In genomic region chr22:19431641-19432091, GRCh38 we compare ENCODE assay signal across 8 cellular contexts. TPM values are rescaled to one million over a fixed set of nuclear protein-coding genes. Genes with fewer than 3 reads are reported as not detected.
DNase-seq lines count a peak whose midpoint lies in the region; ATAC-seq and TF ChIP-seq lines count a peak whose summit lies in the region.

Gene HIRA, minus strand, starts transcription at chr22:19431733. Its CDS starts 257 bp downstream, at chr22:19431476.

- H3K9me2 ChIP-seq in GM23338 (ENCODE audit: insufficient read depth) = no peaks in the 10 kb centered on the region

- H3K4me3 Mint-ChIP-seq in GM23338 = peak within 1 kb of the TSS; percentile 85

- H3K36me3 ChIP-seq in GM23338 (ENCODE audit: insufficient read depth) = no peaks in the 10 kb centered on the region
- no peaks in the 10 kb centered on the region for H3K36me3 ChIP-seq in parathyroid adenoma (ENCODE audit: control insufficient read depth, insufficient read depth, low read length)
- H3K36me3 ChIP-seq in tibial nerve = peaks cover 0 to 28% (median 0%) of the 10 kb centered on the region in 3 donors

- peak within 1 kb of the TSS; percentile 100 for H3K4me2 ChIP-seq in GM23338
- H3K4me2 ChIP-seq in parathyroid adenoma (ENCODE audit: low read length) = peak within 1 kb of the TSS; percentile 100

- WGBS in tibial nerve, 2 donors = 0 to 1% methylated on average over 32 to 40 of the region's 64 CpGs

- peaks cover 13% of the 10 kb centered on the region; the same call in 1 of the 2 replicates for H3F3A ChIP-seq in GM23338 (replicated peaks; ENCODE audit: low read depth)

- H3K9me3 Mint-ChIP-seq in GM23338 = no peaks in the 10 kb centered on the region
- H3K9me3 Mint-ChIP-seq in activated naive CD4-positive, alpha-beta T cell treated with anti-CD3 and anti-CD28 coated beads, Interleukin-2, amount 50 U/mL, for 72 hours = no peaks in the 10 kb centered on the region

- peaks cover 21% of the 10 kb centered on the region for H3K36me3 Mint-ChIP-seq in GM23338 (ENCODE audit: low read depth)
- H3K36me3 Mint-ChIP-seq in activated naive CD4-positive, alpha-beta T cell treated with anti-CD3 and anti-CD28 coated beads, Interleukin-2, amount 50 U/mL, for 72 hours = peaks cover 5 to 32% of the 10 kb centered on the region in 2 donors

- H3K4me3 ChIP-seq in GM23338 = peak within 1 kb of the TSS; percentile 95
- peak within 1 kb of the TSS; percentile 98 for H3K4me3 ChIP-seq in parathyroid adenoma (ENCODE audit: low read depth, low read length)
- H3K4me3 ChIP-seq in tibial nerve = peak within 1 kb of the TSS; percentile 89 to 98 (median 96)

- TF ChIP-seq CTCF in GM23338 (conservative IDR thresholded peaks at IDR 0.05; ENCODE audit: low read depth in 2 of 2) (no peak), parathyroid adenoma (IDR thresholded peaks at IDR 0.05) (no peak), tibial nerve (IDR thresholded peaks at IDR 0.05) (no peak)

- H3K4me1 ChIP-seq in GM23338 (ENCODE audit: insufficient read depth) (peaks cover 19% of the 10 kb centered on the region), parathyroid adenoma (no peaks in the 10 kb centered on the region), tibial nerve (peaks cover 0 to 43% (median 25%) of the 10 kb centered on the region in 4 donors)

- TF ChIP-seq POLR2A in tibial nerve (IDR thresholded peaks at IDR 0.05) = no peak

- H3K27ac ChIP-seq in GM23338 (ENCODE audit: low read depth) (peak within 1 kb of the TSS; percentile 93), parathyroid adenoma (peak within 1 kb of the TSS; percentile 95), tibial nerve (peak within 1 kb of the TSS; percentile 96 to 99 (median 97))

- ATAC-seq in GM23338 (peak; percentile 66), Right ventricle myocardium inferior (peak; percentile 76)
- ATAC-seq in activated naive CD4-positive, alpha-beta T cell treated with anti-CD3 and anti-CD28 coated beads, Interleukin-2, amount 50 U/mL, for 72 hours = peak; percentile 56 to 71

- H3K27ac Mint-ChIP-seq in GM23338 = peak within 1 kb of the TSS; percentile 88
- H3K27ac Mint-ChIP-seq in activated naive CD4-positive, alpha-beta T cell treated with anti-CD3 and anti-CD28 coated beads, Interleukin-2, amount 50 U/mL, for 72 hours = peak within 1 kb of the TSS; percentile 92 to 93

- DNase-seq in GF-D8 (lab: John Stamatoyannopoulos, UW) (peak; percentile 61), GM23338 (ENCODE audit: low spot score) (peak; percentile 84), LHCN-M2 (ENCODE audit: low read depth) (peak; percentile 68), SKM-1 treated with dmso at 0.1 percent for 144 hours (lab: John Stamatoyannopoulos, UW; ENCODE audit: unreplicated experiment) (peak; percentile 38), Right ventricle myocardium inferior (ENCODE audit: missing footprints) (peak; percentile 93), tibial nerve (ENCODE audit: low spot score in 2 of 2) (peak; percentile 53 to 62)
- DNase-seq in activated naive CD4-positive, alpha-beta T cell treated with anti-CD3 and anti-CD28 coated beads, Interleukin-2, amount 50 U/mL, for 72 hours (ENCODE audit: low spot score in 2 of 2) = peak; percentile 84 to 95

- H3K9ac ChIP-seq in parathyroid adenoma = peak within 1 kb of the TSS; percentile 31

- H4K20me1 ChIP-seq in GM23338 (replicated peaks; ENCODE audit: insufficient read depth) = peaks cover 45% of the 10 kb centered on the region

- intact Hi-C loops in Right ventricle myocardium inferior (cut with DNase I) = loop anchor here (1.0 to 10.0 kb wide), 4 partner anchors 16 to 287 kb away; partner anchors contain the start of genes C22orf39, CDC45, CLTCL1 and ESS2

- H2AFZ ChIP-seq in GM23338 (peak within 1 kb of the TSS; percentile 91), parathyroid adenoma (peak within 1 kb of the TSS; percentile 94)

- peaks cover 45% of the 10 kb centered on the region for H3K79me2 ChIP-seq in GM23338 (replicated peaks; ENCODE audit: insufficient read depth)
- peaks cover 19% of the 10 kb centered on the region for H3K79me2 ChIP-seq in parathyroid adenoma

- no peak for TF ChIP-seq EP300 in tibial nerve (IDR thresholded peaks at IDR 0.05)

- H3K4me1 Mint-ChIP-seq in GM23338 = peaks cover 21% of the 10 kb centered on the region

- H3K27me3 ChIP-seq in GM23338 (ENCODE audit: insufficient read depth) = no peaks in the 10 kb centered on the region
- H3K27me3 ChIP-seq in parathyroid adenoma (ENCODE audit: control insufficient read depth, insufficient read depth, low read length) = no peaks in the 10 kb centered on the region
- H3K27me3 ChIP-seq in tibial nerve = no peaks in the 10 kb centered on the region

- peaks cover 13% of the 10 kb centered on the region for H3K27me3 Mint-ChIP-seq in GM23338 (ENCODE audit: insufficient read depth, low read depth, poor library complexity)

- H3K9me3 ChIP-seq in parathyroid adenoma (ENCODE audit: control insufficient read depth, low read length) (no peaks in the 10 kb centered on the region), tibial nerve (no peaks in the 10 kb centered on the region)

TF ChIP-seq in GM23338, 12 proteins besides CTCF, POLR2A, EP300 and RAD21 (continues in another document):
- TF ChIP-seq CREB1 (CRISPR knock-in tag; IDR thresholded peaks at IDR 0.05; ENCODE audit: low read depth) (peak; percentile 62), ZNF462 (CRISPR knock-in tag; IDR thresholded peaks at IDR 0.05) (no peak)

RNA-seq across cellular contexts. Expression of gene HIRA, which starts in this region (rescaled TPM):
- 55.5 and 58.3 TPM in 2 replicates for total RNA-seq in GM23338 (2014; rRNA removed; shearing (Covaris generic))
- polyA plus RNA-seq in GM23338 (2016; fragmentation: Nextera tagmentation; extraction: Ambion mirVana) = 9.4 and 10.0 TPM in 2 replicates
- 19.1 and 27.0 TPM in 2 replicates for total RNA-seq in LHCN-M2 (2014; rRNA removed)
- 16.0 TPM for polyA plus RNA-seq in LHCN-M2 (2012)
- total RNA-seq in activated naive CD4-positive, alpha-beta T cell treated with anti-CD3 and anti-CD28 coated beads, Interleukin-2, amount 50 U/mL, for 72 hours = 10 to 100 TPM; 18.1 to 37.0 TPM
- 17.4 TPM for total RNA-seq in Right ventricle myocardium inferior
- total RNA-seq in tibial nerve = 10 to 100 TPM; 18.8 to 31.6 (median 24.7) TPM

Comparison
In these comparisons a context has a peak if more than half of its experiments do, and no peak if none do; other contexts are left out.
1. Peak in every context shown above with its lines: DNase-seq, ATAC-seq, H3K4me3 ChIP-seq and H3K27ac ChIP-seq.
2. DNase-seq: peak in every context shown above with its lines; median percentile 93 in Right ventricle myocardium inferior; 90 in activated naive CD4-positive, alpha-beta T cell treated with anti-CD3 and anti-CD28 coated beads, Interleukin-2, amount 50 U/mL, for 72 hours; 84 in GM23338; 68 in LHCN-M2; 61 in GF-D8; 58 in tibial nerve; 38 in SKM-1 treated with dmso at 0.1 percent for 144 hours.